25 cellular contexts compared by ENCODE assay signal in the genomic region with DNA sequence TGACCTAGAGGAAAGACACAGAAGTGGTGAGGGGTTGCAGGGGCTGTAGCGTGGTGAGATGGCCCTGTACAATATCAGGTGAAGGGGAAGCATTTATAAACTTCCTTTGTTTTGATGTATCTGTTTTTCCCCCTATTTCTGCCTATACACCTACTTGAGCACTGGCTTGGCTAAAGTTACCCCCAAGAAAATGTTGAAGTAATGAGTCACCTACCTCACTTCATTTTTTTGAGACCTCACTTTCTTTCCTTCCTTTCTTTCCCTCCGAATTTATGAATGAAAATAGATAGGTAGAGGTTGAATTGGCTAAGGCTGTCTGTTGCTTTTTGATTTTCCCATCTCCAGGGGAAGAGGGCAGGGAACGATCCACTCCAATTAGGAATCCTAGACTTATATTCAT.
A peak's percentile ranks its signal among the peaks of the same experiment; 100 is the strongest.
DNase-seq lines count a peak whose midpoint lies in the region; ATAC-seq and TF ChIP-seq lines count a peak whose summit lies in the region.
"Had no signal": no experiment of that assay in that cellular context is flagged by ENCODE, and none has a peak within 500 bp of the region (broad histone marks: within the 10 kb centered on the region; RNA-seq: fewer than 3 reads in every experiment).

No MANE protein-coding gene starts in this region.

- peaks cover 41% of the 10 kb centered on the region for H3K4me1 Mint-ChIP-seq in activated T-cell treated with anti-CD3 and anti-CD28 coated beads, Interleukin-2, amount 50 U/mL, for 72 hours (ENCODE audit: low read depth)
- peaks cover 45% of the 10 kb centered on the region for H3K4me1 Mint-ChIP-seq in chondrocyte (ENCODE audit: low read depth)

- H3K4me3 ChIP-seq in smooth muscle cell, result no peak overlapping the region
- H3K4me3 ChIP-seq: right atrium auricular region, spleen had no signal

- peak overlapping the region; percentile 47 for H3K4me2 ChIP-seq in smooth muscle cell

- peaks cover 18% of the 10 kb centered on the region for H3F3A ChIP-seq in smooth muscle cell (ENCODE audit: low read depth)

- no peak for ATAC-seq in activated T-cell treated with anti-CD3 and anti-CD28 coated beads, Interleukin-2, amount 50 U/mL, for 72 hours (replicated peaks in 1 of 2)
- ATAC-seq in HG02642 (IDR thresholded peaks at IDR 0.05; ENCODE audit: poor library complexity, unreplicated experiment), result no peak
- ATAC-seq: activated CD4-positive, alpha-beta T cell treated with anti-CD3 and anti-CD28 coated beads for 36 hours; activated CD8-positive, alpha-beta T cell treated with anti-CD3 and anti-CD28 coated beads, Interleukin-2, amount 10 ng/mL, durations not matched to agents 7 days and 5 days; activated naive CD8-positive, alpha-beta T cell treated with anti-CD3 and anti-CD28 coated beads, Interleukin-2, amount 50 U/mL, for 24 hours; HCT116 had no signal

- H3K36me3 Mint-ChIP-seq in activated T-cell treated with anti-CD3 and anti-CD28 coated beads, Interleukin-2, amount 50 U/mL, for 72 hours (ENCODE audit: insufficient read depth in 2 of 2), result no peaks in the 10 kb centered on the region
- H3K36me3 Mint-ChIP-seq in chondrocyte (ENCODE audit: low read depth), result no peaks in the 10 kb centered on the region

- 77% methylated on average over 3 of the region's 3 CpGs for WGBS in smooth muscle cell (ENCODE audit: low lambda C conversion rate)

- no peaks in the 10 kb centered on the region for H3K36me3 ChIP-seq in smooth muscle cell (ENCODE audit: low read depth)
- H3K36me3 ChIP-seq: right atrium auricular region, spleen had no signal

- peaks cover 4% of the 10 kb centered on the region for H3K4me1 ChIP-seq in smooth muscle cell (ENCODE audit: low read depth)

- no peak for TF ChIP-seq CTCF in chondrocyte (IDR thresholded peaks at IDR 0.05)
- no peak for TF ChIP-seq CTCF in smooth muscle cell (IDR thresholded peaks at IDR 0.05; ENCODE audit: borderline replicate concordance, insufficient read depth, poor library complexity, severe bottlenecking)

- H3K9me3 Mint-ChIP-seq in activated T-cell treated with anti-CD3 and anti-CD28 coated beads, Interleukin-2, amount 50 U/mL, for 72 hours, result no peaks in the 10 kb centered on the region
- H3K9me3 Mint-ChIP-seq in chondrocyte (ENCODE audit: low read depth), result no peaks in the 10 kb centered on the region
- H3K9me3 Mint-ChIP-seq: activated naive CD8-positive, alpha-beta T cell treated with anti-CD3 and anti-CD28 coated beads, Interleukin-2, amount 50 U/mL, for 24 hours; neural crest cell; T-helper 2 cell treated with Interferon-gamma antibody and Interleukin-4, amounts not matched to agents 5 μg/mL and 100 μg/mL, for 36 hours had no signal

- H3K27me3 ChIP-seq in smooth muscle cell (ENCODE audit: low read depth), result no peaks in the 10 kb centered on the region
- H3K27me3 ChIP-seq: right atrium auricular region, spleen had no signal

- peaks cover 9% of the 10 kb centered on the region for H3K27me3 Mint-ChIP-seq in activated T-cell treated with anti-CD3 and anti-CD28 coated beads, Interleukin-2, amount 50 U/mL, for 72 hours (ENCODE audit: low read depth)
- no peaks in the 10 kb centered on the region for H3K27me3 Mint-ChIP-seq in chondrocyte (ENCODE audit: low read depth)
- H3K27me3 Mint-ChIP-seq: activated CD4-positive, alpha-beta T cell treated with anti-CD3 and anti-CD28 coated beads for 36 hours; activated naive CD8-positive, alpha-beta T cell treated with anti-CD3 and anti-CD28 coated beads, Interleukin-2, amount 50 U/mL, for 24 hours had no signal

- no peak for DNase-seq in activated T-cell treated with anti-CD3 and anti-CD28 coated beads, Interleukin-2, amount 50 U/mL, for 72 hours
- no peak for DNase-seq in activated T-cell treated with anti-CD3 and anti-CD28 coated beads for 4 hours
- peak; percentile 52 for DNase-seq in HT1080 (ENCODE audit: low read depth)
- DNase-seq in chondrocyte (ENCODE audit: low spot score), result no peak
- DNase-seq in smooth muscle cell (lab: John Stamatoyannopoulos, UW; ENCODE audit: unreplicated experiment), result no peak
- DNase-seq in NCI-H146 (lab: John Stamatoyannopoulos, UW), result no peak
- DNase-seq in RPMI8226, result no peak
- DNase-seq: activated CD4-positive, alpha-beta T cell treated with anti-CD3 and anti-CD28 coated beads for 36 hours; activated CD8-positive, alpha-beta T cell treated with anti-CD3 and anti-CD28 coated beads, Interleukin-2, amount 10 ng/mL, durations not matched to agents 7 days and 5 days; activated gamma-delta T cell; activated naive CD8-positive, alpha-beta T cell treated with anti-CD3 and anti-CD28 coated beads, Interleukin-2, amount 50 U/mL, for 24 hours; DMS53; mammary epithelial cell; MV-4-11; NCI-H446; NCI-H82; spleen; stimulated activated CD4-positive, alpha-beta T cell treated with anti-CD3 and anti-CD28 coated beads, Interleukin-4, amount 100 ng/mL, for 1 hour had no signal

- H2AFZ ChIP-seq in smooth muscle cell (ENCODE audit: low read depth), result no peak overlapping the region
- H2AFZ ChIP-seq: parathyroid adenoma had no signal

- no peaks in the 10 kb centered on the region for H3K79me2 ChIP-seq in smooth muscle cell (ENCODE audit: low read depth)

- peak overlapping the region; percentile 74 for H3K27ac Mint-ChIP-seq in activated T-cell treated with anti-CD3 and anti-CD28 coated beads, Interleukin-2, amount 50 U/mL, for 72 hours
- H3K27ac Mint-ChIP-seq in chondrocyte (ENCODE audit: unreplicated experiment), result peak overlapping the region; percentile 79
- H3K27ac Mint-ChIP-seq: activated CD4-positive, alpha-beta T cell treated with anti-CD3 and anti-CD28 coated beads for 36 hours; activated CD8-positive, alpha-beta T cell treated with anti-CD3 and anti-CD28 coated beads, Interleukin-2, amount 10 ng/mL, durations not matched to agents 7 days and 5 days; activated naive CD8-positive, alpha-beta T cell treated with anti-CD3 and anti-CD28 coated beads, Interleukin-2, amount 50 U/mL, for 24 hours had no signal

- no peaks in the 10 kb centered on the region for H4K20me1 ChIP-seq in smooth muscle cell (ENCODE audit: low read depth)

- no peaks in the 10 kb centered on the region for H3K9me3 ChIP-seq in smooth muscle cell (replicated peaks; ENCODE audit: low read depth)
- H3K9me3 ChIP-seq: right atrium auricular region, spleen had no signal

- peak overlapping the region in 1 of 2 donors; percentile 12 for H3K4me3 Mint-ChIP-seq in activated T-cell treated with anti-CD3 and anti-CD28 coated beads, Interleukin-2, amount 50 U/mL, for 72 hours
- no peak overlapping the region for H3K4me3 Mint-ChIP-seq in chondrocyte (ENCODE audit: unreplicated experiment)
- H3K4me3 Mint-ChIP-seq: activated CD4-positive, alpha-beta T cell treated with anti-CD3 and anti-CD28 coated beads for 36 hours; activated CD8-positive, alpha-beta T cell treated with anti-CD3 and anti-CD28 coated beads, Interleukin-2, amount 10 ng/mL, durations not matched to agents 7 days and 5 days; activated naive CD8-positive, alpha-beta T cell treated with anti-CD3 and anti-CD28 coated beads, Interleukin-2, amount 50 U/mL, for 24 hours; neural crest cell; T-helper 2 cell treated with Interferon-gamma antibody and Interleukin-4, amounts not matched to agents 5 μg/mL and 100 μg/mL, for 36 hours had no signal

- H3K9ac ChIP-seq in smooth muscle cell (ENCODE audit: low read depth), result no peak overlapping the region
- H3K9ac ChIP-seq: parathyroid adenoma had no signal

- peak overlapping the region; percentile 91 for H3K27ac ChIP-seq in smooth muscle cell (ENCODE audit: low read depth)
- H3K27ac ChIP-seq: epithelial cell of prostate, parathyroid adenoma, spleen had no signal
